In the genomic region with DNA sequence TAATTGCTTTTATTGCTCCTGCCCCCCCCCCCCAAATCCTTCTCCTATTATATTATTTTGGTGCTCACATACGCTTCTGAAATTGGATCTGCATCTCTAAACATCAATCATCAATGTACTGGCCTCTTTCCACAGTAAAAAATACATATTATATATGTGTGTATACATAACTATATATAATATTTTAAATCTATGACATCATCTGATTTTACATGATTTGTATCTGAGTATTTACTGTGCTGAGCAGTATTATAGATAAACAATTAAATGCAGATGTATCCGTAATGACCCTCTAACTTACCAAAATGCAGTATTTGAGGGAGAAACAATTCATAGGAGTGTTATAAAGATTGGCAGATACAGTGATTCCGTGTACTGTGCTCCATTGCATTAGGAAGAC, we compare ENCODE assay signal across 14 cellular contexts. TPM values are rescaled to one million over a fixed set of nuclear protein-coding genes. Genes with fewer than 3 reads are reported as not detected.
DNase-seq lines count a peak whose midpoint lies in the region; ATAC-seq and TF ChIP-seq lines count a peak whose summit lies in the region.
"Had no signal": no experiment of that assay in that cellular context is flagged by ENCODE, and none has a peak within 500 bp of the region (broad histone marks: within the 10 kb centered on the region; RNA-seq: fewer than 3 reads in every experiment).

No MANE protein-coding gene starts in this region.

- H3K27ac ChIP-seq in HUES48 (ENCODE audit: low read depth, low read length): no peak overlapping the region
- no peak overlapping the region for H3K27ac ChIP-seq in endodermal cell (ENCODE audit: low read depth, low read length)
- H3K27ac ChIP-seq in neural progenitor cell: no peak overlapping the region
- H3K27ac ChIP-seq: BLaER1 had no signal

- no peaks in the 10 kb centered on the region for H4K20me1 ChIP-seq in neural progenitor cell (ENCODE audit: low read depth)
- H4K20me1 ChIP-seq: BLaER1 had no signal

- H3K36me3 ChIP-seq in HUES48 (ENCODE audit: control insufficient read depth, insufficient read depth, low read length) (no peaks in the 10 kb centered on the region), endodermal cell (ENCODE audit: control insufficient read depth, insufficient read depth, low read length) (no peaks in the 10 kb centered on the region), neural progenitor cell (no peaks in the 10 kb centered on the region)
- H3K36me3 ChIP-seq: BLaER1 had no signal

- intact Hi-C loops in CD14-positive monocyte (cut with micrococcal nuclease): no loop called here

- no peak for ATAC-seq in HG03521 (IDR thresholded peaks at IDR 0.05; ENCODE audit: unreplicated experiment)

- H3K27me3 Mint-ChIP-seq in endodermal cell (ENCODE audit: insufficient read depth): peaks cover 54% of the 10 kb centered on the region
- H3K27me3 Mint-ChIP-seq in neural progenitor cell (ENCODE audit: insufficient read depth, low read depth): peaks cover 14% of the 10 kb centered on the region
- H3K27me3 Mint-ChIP-seq in CD14-positive monocyte (ENCODE audit: low read depth in 3 of 3): peaks cover 28 to 41% (median 34%) of the 10 kb centered on the region in 3 donors

- H3K9ac ChIP-seq in HUES48 (ENCODE audit: low read depth, low read length) (no peak overlapping the region), endodermal cell (ENCODE audit: extremely low read depth, low read length, poor library complexity, severe bottlenecking) (no peak overlapping the region), neural progenitor cell (no peak overlapping the region)
- H3K9ac ChIP-seq: BLaER1 had no signal

- H3K4me1 Mint-ChIP-seq in endodermal cell (peaks cover 2% of the 10 kb centered on the region), neural progenitor cell (peaks cover 5% of the 10 kb centered on the region), CD14-positive monocyte (peaks cover 10% of the 10 kb centered on the region)
- H3K4me1 Mint-ChIP-seq: activated CD4-positive, alpha-beta T cell treated with anti-CD3 and anti-CD28 coated beads, Interleukin-2, amount 10 ng/mL, durations not matched to agents 24 days and 14 days had no signal

- H3K27ac Mint-ChIP-seq in endodermal cell (no peak overlapping the region), neural progenitor cell (no peak overlapping the region), CD14-positive monocyte (no peak overlapping the region)
- H3K27ac Mint-ChIP-seq: activated CD4-positive, alpha-beta T cell treated with anti-CD3 and anti-CD28 coated beads, Interleukin-2, amount 10 ng/mL, durations not matched to agents 24 days and 14 days; activated naive CD8-positive, alpha-beta T cell treated with anti-CD3 and anti-CD28 coated beads, Interleukin-2, amount 50 U/mL, for 24 hours had no signal

- DNase-seq in AG10803 (ENCODE audit: low read depth) (no peak), endodermal cell (no peak), neural progenitor cell (ENCODE audit: low spot score) (no peak), COLO829 (ENCODE audit: low spot score) (no peak), CD14-positive monocyte (ENCODE audit: low spot score) (no peak)
- DNase-seq in activated effector memory CD4-positive, alpha-beta T cell treated with anti-CD3 and anti-CD28 coated beads, Interleukin-2, amount 50 U/mL, for 16 hours: no peak
- DNase-seq: activated CD4-positive, alpha-beta T cell treated with anti-CD3 and anti-CD28 coated beads, Interleukin-2, amount 10 ng/mL, durations not matched to agents 24 days and 14 days; activated naive CD8-positive, alpha-beta T cell treated with anti-CD3 and anti-CD28 coated beads, Interleukin-2, amount 50 U/mL, for 24 hours; NCI-H2029 treated with DMSO at 0.1 percent for 48 hours; NCI-H524 treated with DMSO at 0.1 percent for 48 hours; T-helper 2 cell had no signal

- H3K27me3 ChIP-seq in HUES48 (ENCODE audit: control insufficient read depth, insufficient read depth, low read length): peaks cover 33% of the 10 kb centered on the region
- H3K27me3 ChIP-seq in endodermal cell (ENCODE audit: control insufficient read depth, insufficient read depth, low read length, poor library complexity, severe bottlenecking): peaks cover 54% of the 10 kb centered on the region
- H3K27me3 ChIP-seq in neural progenitor cell: peaks cover 45% of the 10 kb centered on the region
- H3K27me3 ChIP-seq: BLaER1 had no signal

- H3K79me2 ChIP-seq in neural progenitor cell (ENCODE audit: low read depth): no peaks in the 10 kb centered on the region

- H3K36me3 Mint-ChIP-seq in endodermal cell (ENCODE audit: low read depth) (no peaks in the 10 kb centered on the region), neural progenitor cell (no peaks in the 10 kb centered on the region), CD14-positive monocyte (no peaks in the 10 kb centered on the region)

- 84 to 100% methylated on average over 2 of the region's 3 CpGs for WGBS in endodermal cell (ENCODE audit: insufficient coverage in 1 of 2, insufficient read length in 1 of 2), 2 experiments

- H3K9me3 Mint-ChIP-seq in endodermal cell: no peaks in the 10 kb centered on the region
- no peaks in the 10 kb centered on the region for H3K9me3 Mint-ChIP-seq in neural progenitor cell
- peaks cover 0 to 10% (median 6%) of the 10 kb centered on the region in 7 donors for H3K9me3 Mint-ChIP-seq in CD14-positive monocyte

- no peaks in the 10 kb centered on the region for H3K9me3 ChIP-seq in HUES48 (ENCODE audit: control insufficient read depth, insufficient read depth, low read length)
- no peaks in the 10 kb centered on the region for H3K9me3 ChIP-seq in endodermal cell (ENCODE audit: control insufficient read depth, low read length)
- no peaks in the 10 kb centered on the region for H3K9me3 ChIP-seq in neural progenitor cell (ENCODE audit: low read depth)
- H3K9me3 ChIP-seq: BLaER1 had no signal

- no peak overlapping the region for H2AFZ ChIP-seq in neural progenitor cell (replicated peaks)

- H3K4me3 Mint-ChIP-seq in endodermal cell: peak overlapping the region; percentile 73
- H3K4me3 Mint-ChIP-seq in neural progenitor cell: peak overlapping the region; percentile 89
- peak overlapping the region in 1 of 2 donors; percentile 92 for H3K4me3 Mint-ChIP-seq in CD14-positive monocyte
- H3K4me3 Mint-ChIP-seq: activated CD4-positive, alpha-beta T cell treated with anti-CD3 and anti-CD28 coated beads, Interleukin-2, amount 10 ng/mL, durations not matched to agents 24 days and 14 days; activated naive CD8-positive, alpha-beta T cell treated with anti-CD3 and anti-CD28 coated beads, Interleukin-2, amount 50 U/mL, for 24 hours had no signal

- no peaks in the 10 kb centered on the region for H3F3A ChIP-seq in neural progenitor cell (ENCODE audit: low read depth)

- H3K4me1 ChIP-seq in HUES48 (ENCODE audit: control insufficient read depth, insufficient read depth, low read length) (no peaks in the 10 kb centered on the region), endodermal cell (ENCODE audit: control insufficient read depth, insufficient read depth, low read length) (no peaks in the 10 kb centered on the region), neural progenitor cell (no peaks in the 10 kb centered on the region)
- H3K4me1 ChIP-seq: BLaER1 had no signal

- peak overlapping the region; percentile 79 for H3K4me2 ChIP-seq in neural progenitor cell
- H3K4me2 ChIP-seq: BLaER1 had no signal

- peak overlapping the region; percentile 68 for H3K4me3 ChIP-seq in AG10803 (ENCODE audit: low read length)
- H3K4me3 ChIP-seq in HUES48 (ENCODE audit: low read depth, low read length): peak overlapping the region; percentile 72
- H3K4me3 ChIP-seq in endodermal cell (ENCODE audit: low read length): peak overlapping the region; percentile 85
- peak overlapping the region; percentile 60 for H3K4me3 ChIP-seq in neural progenitor cell
- H3K4me3 ChIP-seq: BLaER1 had no signal

- TF ChIP-seq CTCF in AG10803 (conservative IDR thresholded peaks at IDR 0.05; ENCODE audit: low read length) (no peak), endodermal cell (conservative IDR thresholded peaks at IDR 0.05) (no peak), neural progenitor cell (IDR thresholded peaks at IDR 0.05) (no peak), CD14-positive monocyte (IDR thresholded peaks at IDR 0.05) (no peak)

RNA-seq across cellular contexts. Expression of a gene that starts 0.8 kb away (rescaled TPM):
- under 1 TPM in 1 of 2 donors, not detected in 1; 0.20 TPM for total RNA-seq in endodermal cell
- polyA plus RNA-seq in endodermal cell (2013, experiment 1 of 2): 0.36 TPM
- 0.29 TPM for polyA plus RNA-seq in endodermal cell (2013, experiment 2 of 2)
- total RNA-seq in neural progenitor cell (ENCODE audit: low replicate concordance): 0.09 and 0.46 TPM in 2 replicates
- not detected for polyA plus RNA-seq in CD14-positive monocyte
- total RNA-seq: activated CD4-positive, alpha-beta T cell treated with anti-CD3 and anti-CD28 coated beads, Interleukin-2, amount 10 ng/mL, durations not matched to agents 24 days and 14 days had no signal
